12 cellular contexts compared by ENCODE assay signal in the genomic region with DNA sequence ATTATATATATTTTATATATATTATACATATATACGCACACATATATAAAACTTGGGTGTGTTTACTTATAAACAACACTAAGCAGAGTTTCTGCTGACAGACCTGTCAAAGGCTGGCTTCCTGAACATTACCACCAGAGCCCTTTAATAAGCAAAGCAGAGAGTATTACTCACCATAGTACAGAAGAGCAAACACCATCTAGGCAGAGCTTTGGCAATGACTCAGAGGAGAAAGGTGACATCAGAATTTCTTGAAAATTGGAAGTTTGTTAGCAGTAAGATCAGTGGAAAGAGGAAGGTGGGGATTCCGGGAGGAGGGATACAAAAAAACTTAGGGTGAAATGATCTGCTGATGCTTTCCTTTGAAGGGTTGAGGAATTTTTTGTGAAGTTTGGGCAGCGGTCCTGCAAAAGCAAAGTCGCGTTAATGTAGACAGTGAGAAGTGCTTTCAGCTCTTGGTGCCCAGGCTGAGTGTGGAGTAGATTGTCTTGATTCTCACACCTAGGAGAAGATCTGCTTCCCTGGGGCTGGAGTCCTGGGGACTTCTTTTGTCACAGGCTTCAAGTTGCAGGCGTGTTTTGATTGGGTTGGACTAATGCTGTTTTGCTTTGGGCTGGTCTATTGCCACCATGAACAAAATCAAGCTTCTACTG.
DNase-seq lines count a peak whose midpoint lies in the region; ATAC-seq and TF ChIP-seq lines count a peak whose summit lies in the region.
"Had no signal": no experiment of that assay in that cellular context is flagged by ENCODE, and none has a peak within 500 bp of the region (broad histone marks: within the 10 kb centered on the region; RNA-seq: fewer than 3 reads in every experiment).

No MANE protein-coding gene starts in this region.

- H4K20me1 ChIP-seq in DND-41 (ENCODE audit: insufficient read depth, low read length), result no peaks in the 10 kb centered on the region

- no peaks in the 10 kb centered on the region for H3K27me3 Mint-ChIP-seq in activated naive CD8-positive, alpha-beta T cell treated with anti-CD3 and anti-CD28 coated beads, Interleukin-2, amount 10 ng/mL, durations not matched to agents 7 days and 5 days
- no peaks in the 10 kb centered on the region for H3K27me3 Mint-ChIP-seq in natural killer cell (ENCODE audit: low read depth in 2 of 2)

- H3K4me3 Mint-ChIP-seq in activated naive CD8-positive, alpha-beta T cell treated with anti-CD3 and anti-CD28 coated beads, Interleukin-2, amount 10 ng/mL, durations not matched to agents 7 days and 5 days, result no peak overlapping the region
- H3K4me3 Mint-ChIP-seq in natural killer cell, result no peak overlapping the region

- peaks cover 3% of the 10 kb centered on the region for H3K36me3 Mint-ChIP-seq in activated naive CD8-positive, alpha-beta T cell treated with anti-CD3 and anti-CD28 coated beads, Interleukin-2, amount 10 ng/mL, durations not matched to agents 7 days and 5 days
- H3K36me3 Mint-ChIP-seq in natural killer cell, result no peaks in the 10 kb centered on the region

- no peak overlapping the region for H2AFZ ChIP-seq in DND-41 (ENCODE audit: low read depth, low read length)

- ATAC-seq in DND-41 (ENCODE audit: insufficient read depth, low read depth) (0 out of 3 replicates have a peak, but pooled peaks have one; percentile 51), natural killer cell (peak in 2 of 3 donors; percentile 48 to 54), GM21825 (IDR thresholded peaks at IDR 0.05; ENCODE audit: unreplicated experiment) (no peak), GM18909 (IDR thresholded peaks at IDR 0.05; ENCODE audit: poor library complexity, unreplicated experiment) (no peak)
- ATAC-seq in activated naive CD8-positive, alpha-beta T cell treated with anti-CD3 and anti-CD28 coated beads, Interleukin-2, amount 10 ng/mL, durations not matched to agents 7 days and 5 days (ENCODE audit: low read depth), result peak; percentile 21

- H3K4me1 Mint-ChIP-seq in activated naive CD8-positive, alpha-beta T cell treated with anti-CD3 and anti-CD28 coated beads, Interleukin-2, amount 10 ng/mL, durations not matched to agents 7 days and 5 days, result peaks cover 44% of the 10 kb centered on the region
- peaks cover 32 to 39% of the 10 kb centered on the region in 2 donors for H3K4me1 Mint-ChIP-seq in natural killer cell

- H3K9ac ChIP-seq in DND-41 (ENCODE audit: low read depth, low read length), result no peak overlapping the region
- peak overlapping the region; percentile 12 for H3K9ac ChIP-seq in HUES6 (ENCODE audit: low read length)

- H3K4me2 ChIP-seq in DND-41 (ENCODE audit: insufficient read depth, low read length), result no peak overlapping the region

- H3K27me3 ChIP-seq in DND-41 (ENCODE audit: insufficient read depth, low read length, poor library complexity) (no peaks in the 10 kb centered on the region), HUES6 (ENCODE audit: control insufficient read depth, insufficient read depth, low read length) (no peaks in the 10 kb centered on the region; the same call in 1 of the 2 replicates)
- H3K27me3 ChIP-seq: upper lobe of left lung had no signal

- H3K27ac ChIP-seq in DND-41 (ENCODE audit: low read length), result no peak overlapping the region
- no peak overlapping the region for H3K27ac ChIP-seq in HUES6 (ENCODE audit: low read depth, low read length)
- H3K27ac ChIP-seq: esophagus muscularis mucosa, upper lobe of left lung had no signal

- H3K4me1 ChIP-seq in DND-41 (ENCODE audit: insufficient read depth, low read length), result peaks cover 6% of the 10 kb centered on the region
- H3K4me1 ChIP-seq in HUES6 (ENCODE audit: control insufficient read depth, insufficient read depth, low read length), result peaks cover 42% of the 10 kb centered on the region
- H3K4me1 ChIP-seq: esophagus muscularis mucosa had no signal

- H3K9me3 ChIP-seq in DND-41 (ENCODE audit: insufficient read depth, low read length, severe bottlenecking) (no peaks in the 10 kb centered on the region), HUES6 (ENCODE audit: control insufficient read depth, insufficient read depth, low read depth, low read length) (no peaks in the 10 kb centered on the region)
- H3K9me3 ChIP-seq: esophagus muscularis mucosa, upper lobe of left lung had no signal

- H3K27ac Mint-ChIP-seq in activated naive CD8-positive, alpha-beta T cell treated with anti-CD3 and anti-CD28 coated beads, Interleukin-2, amount 10 ng/mL, durations not matched to agents 7 days and 5 days, result peak overlapping the region; percentile 30
- H3K27ac Mint-ChIP-seq in natural killer cell, result peak overlapping the region in 1 of 2 donors; percentile 71

- H3K4me3 ChIP-seq in DND-41 (ENCODE audit: low read depth in 1 of 2, low read length in 2 of 2) (no peak overlapping the region), HUES6 (ENCODE audit: low read depth, low read length) (no peak overlapping the region)
- H3K4me3 ChIP-seq: esophagus muscularis mucosa, upper lobe of left lung had no signal

- intact Hi-C loops in natural killer cell (cut with micrococcal nuclease), result no loop called here

- no peaks in the 10 kb centered on the region for H3K36me3 ChIP-seq in DND-41 (ENCODE audit: insufficient read depth, low read length)
- no peaks in the 10 kb centered on the region for H3K36me3 ChIP-seq in HUES6 (ENCODE audit: control insufficient read depth, insufficient read depth, low read length)
- H3K36me3 ChIP-seq: esophagus muscularis mucosa, upper lobe of left lung had no signal

- DNase-seq in DND-41 (no peak), natural killer cell (no peak), NOMO-1 (lab: John Stamatoyannopoulos, UW; ENCODE audit: unreplicated experiment in 2 of 2) (no peak), NCI-H1694 treated with DMSO at 0.1 percent for 48 hours (lab: John Stamatoyannopoulos, UW) (no peak)
- no peak for DNase-seq in activated naive CD8-positive, alpha-beta T cell treated with anti-CD3 and anti-CD28 coated beads, Interleukin-2, amount 10 ng/mL, durations not matched to agents 7 days and 5 days
- DNase-seq: KBM-7, Right ventricle myocardium superior, upper lobe of left lung had no signal

- H3K9me3 Mint-ChIP-seq in activated naive CD8-positive, alpha-beta T cell treated with anti-CD3 and anti-CD28 coated beads, Interleukin-2, amount 10 ng/mL, durations not matched to agents 7 days and 5 days, result no peaks in the 10 kb centered on the region
- H3K9me3 Mint-ChIP-seq in natural killer cell, result no peaks in the 10 kb centered on the region

- H3K79me2 ChIP-seq in DND-41 (ENCODE audit: insufficient read depth, low read length), result no peaks in the 10 kb centered on the region

- POLR2A ChIA-PET in activated naive CD8-positive, alpha-beta T cell treated with anti-CD3 and anti-CD28 coated beads, Interleukin-2, amount 10 ng/mL, durations not matched to agents 7 days and 5 days (lab: Charles Lee), result interaction anchor here (1.3 kb wide), 1 partner anchor 8 kb away, joined by 3 read pairs; no protein-coding TSS in a partner anchor

- no peak for TF ChIP-seq CTCF in DND-41 (IDR thresholded peaks at IDR 0.05; ENCODE audit: borderline replicate concordance, extremely low read depth, low read length, poor library complexity, severe bottlenecking)
- TF ChIP-seq CTCF in natural killer cell (IDR thresholded peaks at IDR 0.05), result no peak

Comparison
In these comparisons a context has a peak if more than half of its experiments do, and no peak if none do; other contexts are left out.
1. ATAC-seq: peak in DND-41 (single experiment), activated naive CD8-positive, alpha-beta T cell treated with anti-CD3 and anti-CD28 coated beads, Interleukin-2, amount 10 ng/mL, durations not matched to agents 7 days and 5 days (single experiment) and natural killer cell (2 of 3); none in GM21825 (single experiment) and GM18909 (single experiment).